Comparison of ENCODE assay signal across 12 cellular contexts in the genomic region with DNA sequence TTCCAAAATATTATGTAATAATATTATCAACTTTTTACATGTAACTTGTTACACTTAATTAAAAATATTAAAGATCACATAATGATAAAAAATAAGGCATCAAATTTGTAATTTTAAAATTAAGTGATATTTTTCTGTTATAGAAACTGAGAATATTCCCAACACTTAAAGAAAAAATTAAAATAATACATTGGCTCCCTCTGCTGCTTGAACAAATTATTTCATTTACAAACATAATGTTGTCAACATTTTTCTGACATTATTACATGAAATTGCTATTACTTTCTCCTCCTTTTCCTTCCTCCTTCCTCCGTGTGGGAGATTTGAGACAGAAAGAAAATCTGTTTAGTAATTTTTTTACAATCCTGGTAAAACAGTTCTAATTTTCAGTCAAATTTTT. TPM values are rescaled to one million over a fixed set of nuclear protein-coding genes. Genes with fewer than 3 reads are reported as not detected.
DNase-seq lines count a peak whose midpoint lies in the region; ATAC-seq, FAIRE-seq and TF ChIP-seq lines count a peak whose summit lies in the region.
"Had no signal": no experiment of that assay in that cellular context is flagged by ENCODE, and none has a peak within 500 bp of the region (broad histone marks: within the 10 kb centered on the region; RNA-seq: fewer than 3 reads in every experiment).

No MANE protein-coding gene starts in this region.

- no peaks in the 10 kb centered on the region for H3K27me3 Mint-ChIP-seq in mesothelial cell of epicardium (ENCODE audit: low read depth)

- DNase-seq in DND-41, result no peak
- DNase-seq in M059J (ENCODE audit: low read depth), result peak; percentile 6
- peak; percentile 41 for DNase-seq in bronchial epithelial cell (ENCODE audit: low read depth)
- DNase-seq in mesothelial cell of epicardium (ENCODE audit: low spot score in 2 of 2, unreplicated experiment in 2 of 2), result no peak
- no peak for DNase-seq in effector CD4-positive, alpha-beta T cell
- no peak for DNase-seq in Ammon's horn (ENCODE audit: low spot score)
- DNase-seq in amygdala (lab: John Stamatoyannopoulos, UW), result no peak
- DNase-seq: activated naive CD8-positive, alpha-beta T cell treated with anti-CD3 and anti-CD28 coated beads for 36 hours; NCI-H1092 treated with DMSO at 0.1 percent for 48 hours; stimulated activated CD4-positive, alpha-beta T cell treated with anti-CD3 and anti-CD28 coated beads, Interleukin-12 subunit alpha, Interleukin-12 subunit beta, amount 100 ng/mL, for 4 hours had no signal

- FAIRE-seq in bronchial epithelial cell (lab: Jason Lieb, UNC), result no peak
- FAIRE-seq: urothelium cell line had no signal

- no peaks in the 10 kb centered on the region for H3K9me3 Mint-ChIP-seq in mesothelial cell of epicardium
- H3K9me3 Mint-ChIP-seq: activated naive CD8-positive, alpha-beta T cell treated with anti-CD3 and anti-CD28 coated beads for 36 hours had no signal

- peaks cover under 1% of the 10 kb centered on the region for H3K4me1 Mint-ChIP-seq in mesothelial cell of epicardium
- H3K4me1 Mint-ChIP-seq: activated naive CD8-positive, alpha-beta T cell treated with anti-CD3 and anti-CD28 coated beads for 36 hours had no signal

- no peaks in the 10 kb centered on the region for H3K36me3 ChIP-seq in DND-41 (ENCODE audit: insufficient read depth, low read length)
- no peaks in the 10 kb centered on the region for H3K36me3 ChIP-seq in bronchial epithelial cell (ENCODE audit: control insufficient read depth, insufficient read depth, low read length)

- H3K4me2 ChIP-seq in DND-41 (ENCODE audit: insufficient read depth, low read length), result no peak overlapping the region

- H3K27me3 ChIP-seq in DND-41 (ENCODE audit: insufficient read depth, low read length, poor library complexity) (no peaks in the 10 kb centered on the region), bronchial epithelial cell (ENCODE audit: control insufficient read depth, insufficient read depth, low read length) (no peaks in the 10 kb centered on the region)

- H3K4me3 ChIP-seq in DND-41 (ENCODE audit: low read depth in 1 of 2, low read length in 2 of 2) (no peak overlapping the region), bronchial epithelial cell (ENCODE audit: low read depth, low read length) (no peak overlapping the region)

- H3K9ac ChIP-seq in DND-41 (ENCODE audit: low read depth, low read length), result no peak overlapping the region

- H3K36me3 Mint-ChIP-seq in mesothelial cell of epicardium, result no peaks in the 10 kb centered on the region
- H3K36me3 Mint-ChIP-seq: activated naive CD8-positive, alpha-beta T cell treated with anti-CD3 and anti-CD28 coated beads for 36 hours had no signal

- H3K4me1 ChIP-seq in DND-41 (ENCODE audit: insufficient read depth, low read length), result no peaks in the 10 kb centered on the region

- no peak overlapping the region for H3K27ac Mint-ChIP-seq in mesothelial cell of epicardium
- H3K27ac Mint-ChIP-seq: activated naive CD8-positive, alpha-beta T cell treated with anti-CD3 and anti-CD28 coated beads for 36 hours had no signal

- H2AFZ ChIP-seq in DND-41 (ENCODE audit: low read depth, low read length), result no peak overlapping the region

- no peaks in the 10 kb centered on the region for H3K9me3 ChIP-seq in DND-41 (ENCODE audit: insufficient read depth, low read length, severe bottlenecking)

- no peak overlapping the region for H3K27ac ChIP-seq in DND-41 (ENCODE audit: low read length)

- no peaks in the 10 kb centered on the region for H3K79me2 ChIP-seq in DND-41 (ENCODE audit: insufficient read depth, low read length)

- TF ChIP-seq CTCF in DND-41 (IDR thresholded peaks at IDR 0.05; ENCODE audit: borderline replicate concordance, extremely low read depth, low read length, poor library complexity, severe bottlenecking) (peak; percentile 32), bronchial epithelial cell (IDR thresholded peaks at IDR 0.05; ENCODE audit: insufficient read depth, low read length, severe bottlenecking) (no peak), mesothelial cell of epicardium (IDR thresholded peaks at IDR 0.05; ENCODE audit: unreplicated experiment) (peak; percentile 68)

- H3K4me3 Mint-ChIP-seq in mesothelial cell of epicardium, result no peak overlapping the region
- H3K4me3 Mint-ChIP-seq: activated naive CD8-positive, alpha-beta T cell treated with anti-CD3 and anti-CD28 coated beads for 36 hours had no signal

- ATAC-seq in DND-41 (ENCODE audit: insufficient read depth, low read depth) (no peak), GM19023 (IDR thresholded peaks at IDR 0.05; ENCODE audit: unreplicated experiment) (no peak)

- H4K20me1 ChIP-seq in DND-41 (ENCODE audit: insufficient read depth, low read length), result no peaks in the 10 kb centered on the region

RNA-seq across cellular contexts. Expression of a gene that starts 42.3 kb away (rescaled TPM):
- total RNA-seq in M059J (2014; rRNA removed; shearing (Covaris generic)), result not detected in 2 replicates
- 3.6 and 4.5 TPM in 2 replicates for total RNA-seq in bronchial epithelial cell
- total RNA-seq in mesothelial cell of epicardium, result 7.9 to 10.0 TPM (median 8.6 TPM) in 3 replicates
- total RNA-seq: activated naive CD8-positive, alpha-beta T cell treated with anti-CD3 and anti-CD28 coated beads for 36 hours had no signal

Comparison
In these comparisons a context has a peak if more than half of its experiments do, and no peak if none do; other contexts are left out.
1. DNase-seq: peak in M059J (single experiment) and bronchial epithelial cell (single experiment); none in DND-41 (single experiment), mesothelial cell of epicardium (0 of 2), effector CD4-positive, alpha-beta T cell (single experiment), Ammon's horn (single experiment) and amygdala (0 of 56).